Comparison of ENCODE assay signal across 9 cellular contexts in the genomic region with DNA sequence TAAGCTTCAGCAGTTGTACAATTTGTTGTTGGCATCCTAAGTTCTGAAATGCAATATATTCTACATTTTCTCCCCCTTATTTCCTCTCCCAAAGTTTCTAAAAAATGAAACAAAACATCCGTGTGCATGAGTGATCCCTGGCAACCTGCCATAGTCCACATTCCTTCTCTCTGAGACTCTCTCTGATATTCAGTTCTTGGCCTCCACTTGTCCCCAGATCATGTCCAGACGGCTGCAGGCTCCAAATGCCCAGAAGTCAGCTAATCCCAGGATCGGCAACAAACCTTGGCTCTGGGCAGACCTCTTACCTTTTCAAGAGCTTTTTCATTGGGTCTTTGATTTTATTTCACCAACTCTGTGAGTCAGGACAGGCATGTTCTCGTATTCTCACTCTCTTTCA.
DNase-seq lines count a peak whose midpoint lies in the region; ATAC-seq and TF ChIP-seq lines count a peak whose summit lies in the region.
"Had no signal": no experiment of that assay in that cellular context is flagged by ENCODE, and none has a peak within 500 bp of the region (broad histone marks: within the 10 kb centered on the region; RNA-seq: fewer than 3 reads in every experiment).

No MANE protein-coding gene starts in this region.

- H3K79me2 ChIP-seq in smooth muscle cell (ENCODE audit: low read depth): no peaks in the 10 kb centered on the region

- 19% methylated on average over 4 of the region's 4 CpGs for WGBS in right cardiac atrium
- WGBS in smooth muscle cell (ENCODE audit: low lambda C conversion rate): 19% methylated on average over 4 of the region's 4 CpGs

- no peaks in the 10 kb centered on the region for H3K9me3 ChIP-seq in right cardiac atrium (ENCODE audit: control insufficient read depth, low read length)
- H3K9me3 ChIP-seq in smooth muscle cell (replicated peaks; ENCODE audit: low read depth): no peaks in the 10 kb centered on the region

- H4K20me1 ChIP-seq in smooth muscle cell (ENCODE audit: low read depth): no peaks in the 10 kb centered on the region

- no peaks in the 10 kb centered on the region for H3K27me3 ChIP-seq in right cardiac atrium (ENCODE audit: control insufficient read depth, insufficient read depth)
- no peaks in the 10 kb centered on the region for H3K27me3 ChIP-seq in smooth muscle cell (ENCODE audit: low read depth)

- H3K4me3 ChIP-seq in right cardiac atrium (ENCODE audit: low read length) (no peak overlapping the region), smooth muscle cell (no peak overlapping the region)

- DNase-seq in HCEC 1CT (peak; percentile 91), astrocyte of the hippocampus (ENCODE audit: low read depth, low spot score) (peak; percentile 92), right cardiac atrium (peak; percentile 68 to 74 (median 73)), smooth muscle cell (lab: John Stamatoyannopoulos, UW; ENCODE audit: unreplicated experiment) (no peak), OCI-M1 (lab: John Stamatoyannopoulos, UW) (no peak), UCSD-AML1 (lab: John Stamatoyannopoulos, UW; ENCODE audit: unreplicated experiment) (no peak), iPS-NIHi11 (ENCODE audit: low spot score) (no peak)
- DNase-seq: endodermal cell had no signal

- H3K36me3 ChIP-seq in smooth muscle cell (ENCODE audit: low read depth): no peaks in the 10 kb centered on the region

- TF ChIP-seq CTCF in smooth muscle cell (IDR thresholded peaks at IDR 0.05; ENCODE audit: borderline replicate concordance, insufficient read depth, poor library complexity, severe bottlenecking): no peak

- no peak overlapping the region for H2AFZ ChIP-seq in smooth muscle cell (ENCODE audit: low read depth)

- no peak overlapping the region for H3K9ac ChIP-seq in smooth muscle cell (ENCODE audit: low read depth)

- peak overlapping the region; percentile 49 for H3K4me2 ChIP-seq in smooth muscle cell

- ATAC-seq in right cardiac atrium: peak; percentile 66 to 73
- no peak for ATAC-seq in HG03139 (IDR thresholded peaks at IDR 0.05; ENCODE audit: unreplicated experiment)

- H3K4me1 ChIP-seq in right cardiac atrium (ENCODE audit: control insufficient read depth, insufficient read depth, low read length): peaks cover 13% of the 10 kb centered on the region
- H3K4me1 ChIP-seq in smooth muscle cell (ENCODE audit: low read depth): peaks cover 30% of the 10 kb centered on the region

- intact Hi-C loops in right cardiac atrium (cut with DNase I): loop anchor here in 2 of 4 donors (5.0 to 10.0 kb wide), 2 partner anchors 81 to 189 kb away; partner anchors contain the start of gene ETS2 (in 1 of the 2)

- H3F3A ChIP-seq in smooth muscle cell (ENCODE audit: low read depth): peaks cover 11% of the 10 kb centered on the region

- H3K27ac ChIP-seq in right cardiac atrium (ENCODE audit: low read length) (peak overlapping the region; percentile 37), smooth muscle cell (ENCODE audit: low read depth) (no peak overlapping the region)

Comparison
In these comparisons a context has a peak if more than half of its experiments do, and no peak if none do; other contexts are left out.
1. DNase-seq: peak in HCEC 1CT (single experiment), astrocyte of the hippocampus (single experiment) and right cardiac atrium (3 of 3); none in smooth muscle cell (single experiment), OCI-M1 (single experiment), UCSD-AML1 (single experiment) and iPS-NIHi11 (single experiment).